30 cellular contexts compared by ENCODE assay signal in genomic region chrX:56817179-56817578, GRCh38.
"Had no signal": no experiment of that assay in that cellular context is flagged by ENCODE, and none has a peak within 500 bp of the region (broad histone marks: within the 10 kb centered on the region; RNA-seq: fewer than 3 reads in every experiment).

No MANE protein-coding gene starts in this region.

- H3K27ac ChIP-seq: esophagus muscularis mucosa, foreskin keratinocyte, heart left ventricle, left lung, lower lobe of right lung, right lobe of liver, uterus had no signal

- H3K27me3 ChIP-seq: esophagus muscularis mucosa, foreskin keratinocyte, left lung, right lobe of liver had no signal

- H3K9me3 Mint-ChIP-seq: activated CD4-positive, alpha-beta memory T cell treated with anti-CD3 and anti-CD28 coated beads, Interleukin-2, amount 10 ng/mL, durations not matched to agents 7 days and 5 days; activated CD4-positive, alpha-beta T cell treated with anti-CD3 and anti-CD28 coated beads, Interleukin-2, amount 10 ng/mL, durations not matched to agents 7 days and 5 days; activated naive CD4-positive, alpha-beta T cell treated with anti-CD3 and anti-CD28 coated beads, Interleukin-2, amount 50 U/mL, for 24 hours; activated naive CD8-positive, alpha-beta T cell treated with anti-CD3 and anti-CD28 coated beads, Interleukin-2, amount 50 U/mL, for 24 hours; activated T-cell treated with anti-CD3 and anti-CD28 coated beads, Interleukin-2, amount 50 U/mL, for 4 hours; activated T-helper 17 cell treated with anti-CD3 and anti-CD28 coated beads, Interleukin-2, amount 50 U/mL, for 72 hours; central memory CD8-positive, alpha-beta T cell; immature natural killer cell; natural killer cell treated with Interleukin-12 subunit alpha and Interleukin-12 subunit beta and Interleukin-15 and Interleukin-18, amount 100 ng/mL, for 72 hours; WTC11 had no signal

- H3K36me3 ChIP-seq: left lung, right lobe of liver, uterus had no signal

- H3K36me3 Mint-ChIP-seq: natural killer cell treated with Interleukin-12 subunit alpha and Interleukin-12 subunit beta and Interleukin-15 and Interleukin-18, amount 100 ng/mL, for 72 hours had no signal

- H3K4me3 Mint-ChIP-seq: activated CD4-positive, alpha-beta memory T cell treated with anti-CD3 and anti-CD28 coated beads, Interleukin-2, amount 10 ng/mL, durations not matched to agents 7 days and 5 days; activated CD4-positive, alpha-beta T cell treated with anti-CD3 and anti-CD28 coated beads, Interleukin-2, amount 10 ng/mL, durations not matched to agents 7 days and 5 days; activated naive CD4-positive, alpha-beta T cell treated with anti-CD3 and anti-CD28 coated beads, Interleukin-2, amount 50 U/mL, for 24 hours; activated naive CD8-positive, alpha-beta T cell treated with anti-CD3 and anti-CD28 coated beads, Interleukin-2, amount 50 U/mL, for 24 hours; activated T-cell treated with anti-CD3 and anti-CD28 coated beads, Interleukin-2, amount 50 U/mL, for 4 hours; activated T-helper 17 cell treated with anti-CD3 and anti-CD28 coated beads, Interleukin-2, amount 50 U/mL, for 72 hours; central memory CD8-positive, alpha-beta T cell; immature natural killer cell; natural killer cell treated with Interleukin-12 subunit alpha and Interleukin-12 subunit beta and Interleukin-15 and Interleukin-18, amount 100 ng/mL, for 72 hours; type B pancreatic cell; WTC11 had no signal

- H3K27me3 Mint-ChIP-seq: activated CD4-positive, alpha-beta memory T cell treated with anti-CD3 and anti-CD28 coated beads, Interleukin-2, amount 10 ng/mL, durations not matched to agents 7 days and 5 days; activated CD4-positive, alpha-beta T cell treated with anti-CD3 and anti-CD28 coated beads, Interleukin-2, amount 10 ng/mL, durations not matched to agents 7 days and 5 days; activated naive CD4-positive, alpha-beta T cell treated with anti-CD3 and anti-CD28 coated beads, Interleukin-2, amount 50 U/mL, for 24 hours; activated naive CD8-positive, alpha-beta T cell treated with anti-CD3 and anti-CD28 coated beads, Interleukin-2, amount 50 U/mL, for 24 hours; activated T-helper 17 cell treated with anti-CD3 and anti-CD28 coated beads, Interleukin-2, amount 50 U/mL, for 72 hours; central memory CD8-positive, alpha-beta T cell; type B pancreatic cell had no signal

- H3K4me1 ChIP-seq: lower lobe of right lung, right lobe of liver, uterus had no signal

- H3K9me3 ChIP-seq: esophagus muscularis mucosa, heart left ventricle, left lung, lower lobe of right lung, right lobe of liver, uterus had no signal

- H3K4me3 ChIP-seq: esophagus muscularis mucosa, heart left ventricle, left lung, lower lobe of right lung, right lobe of liver, uterus had no signal

- DNase-seq: activated CD4-positive, alpha-beta memory T cell treated with anti-CD3 and anti-CD28 coated beads, Interleukin-2, amount 10 ng/mL, durations not matched to agents 7 days and 5 days; activated CD4-positive, alpha-beta T cell treated with anti-CD3 and anti-CD28 coated beads for 1 hour; activated CD4-positive, alpha-beta T cell treated with anti-CD3 and anti-CD28 coated beads, Interleukin-2, amount 10 ng/mL, durations not matched to agents 7 days and 5 days; activated CD8-positive, alpha-beta memory T cell treated with anti-CD3 and anti-CD28 coated beads, Interleukin-2, amount 50 U/mL, for 48 hours; activated gamma-delta T cell treated with Interleukin-2 at 50 U/mL for 16 hours; activated naive CD8-positive, alpha-beta T cell treated with anti-CD3 and anti-CD28 coated beads, Interleukin-2, amount 50 U/mL, for 24 hours; activated T-cell treated with anti-CD3 and anti-CD28 coated beads, Interleukin-2, amount 50 U/mL, for 4 hours; dermis blood vessel endothelial cell; effector CD4-positive, alpha-beta T cell; foreskin keratinocyte; heart left ventricle; hypothalamus; immature natural killer cell; left lung; lower lobe of right lung; mesendoderm; posterior cingulate gyrus; right lobe of liver; stimulated activated CD4-positive, alpha-beta T cell treated with anti-CD3 and anti-CD28 coated beads, Interleukin-2, amount 100 ng/mL, for 48 hours; stimulated activated naive CD8-positive, alpha-beta T cell treated with anti-CD3 and anti-CD28 coated beads, Interleukin-15, Interleukin-2, amounts not matched to agents 100 U/mL and 50 U/mL, for 24 hours; T1000; uterus had no signal

- FAIRE-seq: bronchial epithelial cell had no signal

- H3K27ac Mint-ChIP-seq: activated CD4-positive, alpha-beta memory T cell treated with anti-CD3 and anti-CD28 coated beads, Interleukin-2, amount 10 ng/mL, durations not matched to agents 7 days and 5 days; activated CD4-positive, alpha-beta T cell treated with anti-CD3 and anti-CD28 coated beads, Interleukin-2, amount 10 ng/mL, durations not matched to agents 7 days and 5 days; activated naive CD4-positive, alpha-beta T cell treated with anti-CD3 and anti-CD28 coated beads, Interleukin-2, amount 50 U/mL, for 24 hours; activated naive CD8-positive, alpha-beta T cell treated with anti-CD3 and anti-CD28 coated beads, Interleukin-2, amount 50 U/mL, for 24 hours; activated T-helper 17 cell treated with anti-CD3 and anti-CD28 coated beads, Interleukin-2, amount 50 U/mL, for 72 hours; immature natural killer cell; natural killer cell treated with Interleukin-12 subunit alpha and Interleukin-12 subunit beta and Interleukin-15 and Interleukin-18, amount 100 ng/mL, for 72 hours; type B pancreatic cell; WTC11 had no signal

- ATAC-seq: activated naive CD8-positive, alpha-beta T cell treated with anti-CD3 and anti-CD28 coated beads, Interleukin-2, amount 50 U/mL, for 24 hours; activated T-cell treated with anti-CD3 and anti-CD28 coated beads, Interleukin-2, amount 50 U/mL, for 4 hours; activated T-helper 17 cell treated with anti-CD3 and anti-CD28 coated beads, Interleukin-2, amount 50 U/mL, for 72 hours; foreskin keratinocyte; heart left ventricle; left lung; lower lobe of right lung; natural killer cell treated with Interleukin-12 subunit alpha and Interleukin-12 subunit beta and Interleukin-15 and Interleukin-18, amount 100 ng/mL, for 72 hours; right lobe of liver; stimulated activated naive CD8-positive, alpha-beta T cell treated with anti-CD3 and anti-CD28 coated beads, Interleukin-15, Interleukin-2, amounts not matched to agents 100 U/mL and 50 U/mL, for 24 hours; WTC11 had no signal
